In genomic region chr21:38343691-38344090, GRCh38 we compare ENCODE assay signal across 13 cellular contexts.
DNase-seq lines count a peak whose midpoint lies in the region; ATAC-seq and TF ChIP-seq lines count a peak whose summit lies in the region.
"Had no signal": no experiment of that assay in that cellular context is flagged by ENCODE, and none has a peak within 500 bp of the region (broad histone marks: within the 10 kb centered on the region; RNA-seq: fewer than 3 reads in every experiment).

No MANE protein-coding gene starts in this region.

- no peak overlapping the region for H3K4me3 Mint-ChIP-seq in Calu3 (ENCODE audit: low read depth, unreplicated experiment)
- H3K4me3 Mint-ChIP-seq: central memory CD8-positive, alpha-beta T cell; H9; mesothelial cell of epicardium had no signal

- peaks cover 20% of the 10 kb centered on the region for H3K4me1 Mint-ChIP-seq in Calu3 (ENCODE audit: low read depth, unreplicated experiment)
- H3K4me1 Mint-ChIP-seq: central memory CD8-positive, alpha-beta T cell; H9 had no signal

- peaks cover 5% of the 10 kb centered on the region for H3K9me3 Mint-ChIP-seq in Calu3 (ENCODE audit: low read depth, unreplicated experiment)
- H3K9me3 Mint-ChIP-seq: H9, mesothelial cell of epicardium had no signal

- H3K4me1 ChIP-seq in SJCRH30: no peaks in the 10 kb centered on the region

- no peak overlapping the region for H3K27ac ChIP-seq in SJCRH30
- H3K27ac ChIP-seq: BLaER1 treated with 17β-estradiol and CSF1 and Interleukin-3, amounts not matched to agents 10 nM and 100 nM had no signal

- H3K4me3 ChIP-seq in cardiac fibroblast (replicated peaks in 1 of 2; ENCODE audit: low read depth in 2 of 2, low read length in 2 of 2): no peak overlapping the region
- no peak overlapping the region for H3K4me3 ChIP-seq in SJCRH30
- H3K4me3 ChIP-seq: BLaER1 treated with 17β-estradiol and CSF1 and Interleukin-3, amounts not matched to agents 10 nM and 100 nM had no signal

- DNase-seq in Calu3 (peak; percentile 52), NCI-H2029 treated with DMSO at 0.1 percent for 48 hours (lab: John Stamatoyannopoulos, UW) (peak; percentile 94), cardiac fibroblast (ENCODE audit: low read depth in 2 of 2) (peak; percentile 29 to 67), mucosa of gallbladder (ENCODE audit: low spot score) (peak; percentile 83), SJCRH30 (no peak)
- DNase-seq: H9, MV-4-11 had no signal

- no peaks in the 10 kb centered on the region for H3K27me3 Mint-ChIP-seq in Calu3 (ENCODE audit: unreplicated experiment)

- no peaks in the 10 kb centered on the region for H3K36me3 ChIP-seq in SJCRH30
- H3K36me3 ChIP-seq: BLaER1 treated with 17β-estradiol and CSF1 and Interleukin-3, amounts not matched to agents 10 nM and 100 nM had no signal

- CTCF ChIA-PET in Calu3 (lab: Charles Lee): interaction anchor here (0.6 to 1.6 kb wide), 7 partner anchors 9 to 173 kb away, joined by 3 to 8 read pairs (median 5); no protein-coding TSS in a partner anchor

- no peaks in the 10 kb centered on the region for H3K36me3 Mint-ChIP-seq in Calu3 (ENCODE audit: insufficient read depth, unreplicated experiment)
- H3K36me3 Mint-ChIP-seq: mesothelial cell of epicardium had no signal

- intact Hi-C loops in Calu3 (cut with micrococcal nuclease; ENCODE audit: unreplicated experiment): no loop called here

- TF ChIP-seq CTCF in Calu3 (IDR thresholded peaks at IDR 0.05; ENCODE audit: unreplicated experiment) (no peak), cardiac fibroblast (IDR thresholded peaks at IDR 0.05; ENCODE audit: low read depth, low read length) (no peak)

- H3K9me3 ChIP-seq in SJCRH30 (replicated peaks): no peaks in the 10 kb centered on the region

- H3K27me3 ChIP-seq in SJCRH30: no peaks in the 10 kb centered on the region

- H3K27ac Mint-ChIP-seq in Calu3 (ENCODE audit: unreplicated experiment): peak overlapping the region; percentile 8
- H3K27ac Mint-ChIP-seq: H9, mesothelial cell of epicardium had no signal

- BruUV-seq in Calu3 (replicated peaks; lab: Mats Ljungman, UMichigan): no TSS peak

- ATAC-seq in HG02623 (IDR thresholded peaks at IDR 0.05; ENCODE audit: unreplicated experiment) (no peak), HG03175 (IDR thresholded peaks at IDR 0.05; ENCODE audit: unreplicated experiment) (no peak), GM18861 (IDR thresholded peaks at IDR 0.05; ENCODE audit: unreplicated experiment) (no peak)

Comparison
In these comparisons a context has a peak if more than half of its experiments do, and no peak if none do; other contexts are left out.
1. DNase-seq: peak in Calu3 (single experiment), NCI-H2029 treated with DMSO at 0.1 percent for 48 hours (single experiment), cardiac fibroblast (2 of 2) and mucosa of gallbladder (single experiment); none in SJCRH30 (0 of 2).